ENCODE assay signal across 8 cellular contexts in the genomic region with DNA sequence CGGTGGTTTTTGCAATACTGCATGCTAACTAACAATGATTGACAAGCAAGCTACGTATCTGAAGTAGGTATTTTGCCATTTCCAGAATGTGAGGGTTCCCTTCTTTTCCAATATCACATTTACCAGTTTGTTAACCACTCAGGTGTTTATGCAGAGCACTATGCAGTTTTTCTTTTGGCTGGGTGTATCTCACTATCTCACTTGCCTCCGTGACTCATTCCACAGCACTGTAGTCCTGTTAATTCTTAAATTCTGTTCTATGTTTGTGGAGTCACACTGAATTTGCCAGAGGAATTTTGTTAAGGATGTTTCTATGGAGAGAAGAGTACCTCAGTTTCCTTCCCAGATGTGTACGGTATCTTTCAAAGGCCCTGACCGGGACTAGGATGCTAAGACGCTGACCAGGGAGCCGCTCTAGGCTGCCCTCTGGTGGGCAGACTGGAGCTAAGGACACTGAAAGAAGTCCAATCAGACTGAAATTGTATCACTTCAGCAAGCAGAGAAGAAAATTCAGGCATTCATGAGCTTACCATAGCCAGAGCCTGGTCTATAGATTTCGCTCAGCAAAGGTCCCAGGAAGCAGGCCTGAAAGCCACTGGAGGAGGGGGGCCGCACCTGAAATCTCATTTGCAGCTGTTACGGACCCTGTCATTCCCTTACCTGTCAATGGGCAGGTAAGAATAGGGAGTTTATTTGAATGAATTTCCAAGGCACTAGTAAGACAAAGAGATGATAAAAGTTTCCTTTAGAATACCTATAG.
DNase-seq lines count a peak whose midpoint lies in the region; ATAC-seq and TF ChIP-seq lines count a peak whose summit lies in the region.

No MANE protein-coding gene starts in this region.

- no peaks in the 10 kb centered on the region for H3K9me3 Mint-ChIP-seq in type B pancreatic cell

- no peaks in the 10 kb centered on the region for H3K9me3 ChIP-seq in SK-N-SH

- no peaks in the 10 kb centered on the region for H3K9me2 ChIP-seq in SK-N-SH

- peaks cover 4% of the 10 kb centered on the region for H3K27me3 Mint-ChIP-seq in type B pancreatic cell

- no peaks in the 10 kb centered on the region for H3K27me3 ChIP-seq in SK-N-SH (ENCODE audit: insufficient read depth)

- H3K4me3 Mint-ChIP-seq in type B pancreatic cell, result no peak overlapping the region

- no peaks in the 10 kb centered on the region for H3K4me1 Mint-ChIP-seq in type B pancreatic cell (ENCODE audit: unreplicated experiment)

- POLR2A ChIA-PET in SK-N-SH (lab: Yijun Ruan, JAX), result no interaction called here

- WGBS in SK-N-SH (ENCODE audit: low lambda C conversion rate), result 35% methylated on average over 9 of the region's 10 CpGs

- no peaks in the 10 kb centered on the region for H3K36me3 Mint-ChIP-seq in type B pancreatic cell

- no peak for TF ChIP-seq EP300 in SK-N-SH (IDR thresholded peaks at IDR 0.05; ENCODE audit: borderline replicate concordance in 1 of 2, low read depth in 1 of 2, low read length in 1 of 2)

- peak; percentile 95 for ATAC-seq in GM21528 (IDR thresholded peaks at IDR 0.05; ENCODE audit: low FRiP score, unreplicated experiment)
- ATAC-seq in HG03571 (IDR thresholded peaks at IDR 0.05; ENCODE audit: unreplicated experiment), result peak; percentile 82

- TF ChIP-seq CTCF in SK-N-SH (IDR thresholded peaks at IDR 0.05), result peak; percentile 90
- peak; percentile 90 for TF ChIP-seq CTCF in type B pancreatic cell (conservative IDR thresholded peaks at IDR 0.05)

- no peak overlapping the region for H3K4me2 ChIP-seq in SK-N-SH

- H3K9ac ChIP-seq in SK-N-SH, result no peak overlapping the region

- H3K4me1 ChIP-seq in SK-N-SH (ENCODE audit: control insufficient read depth in 1 of 2, insufficient read depth in 2 of 2, low read depth in 1 of 2, low read length in 1 of 2), result no peaks in the 10 kb centered on the region

- TF ChIP-seq RAD21 in SK-N-SH (IDR thresholded peaks at IDR 0.05; ENCODE audit: low read length), result peak; percentile 65

- H3K36me3 ChIP-seq in SK-N-SH (replicated peaks in 1 of 2; ENCODE audit: control insufficient read depth in 1 of 2, insufficient read depth in 2 of 2, low read length in 1 of 2), result no peaks in the 10 kb centered on the region

- no peak overlapping the region for H2AFZ ChIP-seq in SK-N-SH (ENCODE audit: low read depth)

- no peak overlapping the region; a peak in 1 of 4 replicates for H3K4me3 ChIP-seq in SK-N-SH (ENCODE audit: low read depth in 2 of 2, low read length in 1 of 2)

- CTCF ChIA-PET in SK-N-SH (lab: Yijun Ruan, JAX), result interaction anchor here (0.6 to 2.3 kb wide), 28 partner anchors 8 to 598 kb away, joined by 3 to 22 read pairs (median 3); no protein-coding TSS in a partner anchor

- no peaks in the 10 kb centered on the region for H3F3A ChIP-seq in SK-N-SH (replicated peaks; ENCODE audit: insufficient read depth)

- DNase-seq in activated CD4-positive, alpha-beta T cell treated with anti-CD3 and anti-CD28 coated beads for 48 hours, result peak; percentile 54
- DNase-seq in activated CD4-positive, alpha-beta T cell treated with anti-CD3 and anti-CD28 coated beads, Interleukin-2, amount 50 U/mL, for 4 hours, result no peak
- DNase-seq in SK-N-SH (peak; percentile 53), ecto neural progenitor cell (ENCODE audit: low spot score) (peak; percentile 71), lung microvascular endothelial cell (ENCODE audit: low read depth in 2 of 2) (peak; percentile 41), type B pancreatic cell (ENCODE audit: extremely low spot score, unreplicated experiment) (peak; percentile 77)

- no peaks in the 10 kb centered on the region for H4K20me1 ChIP-seq in SK-N-SH (ENCODE audit: insufficient read depth)

- H3K79me2 ChIP-seq in SK-N-SH (ENCODE audit: insufficient read depth), result no peaks in the 10 kb centered on the region

- H3K27ac Mint-ChIP-seq in type B pancreatic cell, result no peak overlapping the region

- no peak overlapping the region for H3K27ac ChIP-seq in SK-N-SH (ENCODE audit: low read depth in 2 of 2, low read length in 1 of 2)

TF ChIP-seq in SK-N-SH, 30 proteins besides CTCF, POLR2A, EP300 and RAD21:
- TF ChIP-seq SMC3 (IDR thresholded peaks at IDR 0.05; ENCODE audit: low read depth, low read length) (peak; percentile 69), PBX3 (IDR thresholded peaks at IDR 0.05) (no peak), CHD2 (IDR thresholded peaks at IDR 0.05; ENCODE audit: low read length, partially characterized antibody) (no peak)
TF ChIP-seq in SK-N-SH: peak in this region for 1.

Comparison
In these comparisons a context has a peak if more than half of its experiments do, and no peak if none do; other contexts are left out.
1. DNase-seq: peak in activated CD4-positive, alpha-beta T cell treated with anti-CD3 and anti-CD28 coated beads for 48 hours (single experiment), SK-N-SH (single experiment), ecto neural progenitor cell (single experiment), lung microvascular endothelial cell (2 of 2) and type B pancreatic cell (single experiment); none in activated CD4-positive, alpha-beta T cell treated with anti-CD3 and anti-CD28 coated beads, Interleukin-2, amount 50 U/mL, for 4 hours (0 of 2).